ENCODE assay signal across 2 cellular contexts in the genomic region with DNA sequence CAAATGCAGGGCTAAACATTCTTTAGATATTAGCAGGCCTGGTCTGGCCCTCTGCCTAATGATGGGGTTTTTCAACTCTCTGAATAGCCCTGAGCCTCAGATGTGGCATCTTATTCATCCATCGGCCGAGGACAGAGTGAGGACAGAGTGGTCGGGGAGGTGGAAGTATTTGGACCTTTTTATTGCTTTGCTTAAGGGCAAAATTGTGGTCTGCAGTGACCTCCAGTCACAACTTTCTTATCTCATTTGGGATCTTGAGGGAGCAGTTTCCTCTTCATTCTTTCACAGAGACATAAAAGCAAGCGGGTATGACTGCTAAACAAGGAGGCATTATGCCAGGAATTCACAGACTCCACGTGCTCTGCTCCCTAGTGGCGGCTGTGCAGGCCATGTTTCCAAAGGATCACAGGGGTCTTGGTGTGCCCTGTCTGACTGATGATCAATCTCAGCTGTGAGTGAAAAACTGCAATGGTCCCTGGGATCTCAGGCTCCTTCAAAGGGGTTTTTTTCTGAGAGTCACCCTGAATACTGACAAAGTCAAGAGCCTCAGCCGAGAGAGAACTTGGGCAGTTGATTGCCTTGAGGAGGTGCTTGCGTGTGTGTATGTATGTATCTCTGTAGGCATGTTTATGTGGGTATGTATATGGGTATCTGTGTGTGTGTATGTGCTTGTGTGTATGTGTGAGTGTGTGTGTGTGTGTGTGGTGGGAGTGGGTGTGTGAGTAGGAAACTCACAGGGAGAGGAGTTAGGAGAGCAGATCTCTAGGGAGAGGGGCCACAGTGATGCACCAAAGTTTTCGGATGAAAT.
A peak's percentile ranks its signal among the peaks of the same experiment; 100 is the strongest.
TF ChIP-seq lines count a peak whose summit lies in the region.

No MANE protein-coding gene starts in this region.

TF ChIP-seq in GM23338, 12 proteins besides CTCF, POLR2A, EP300 and RAD21:
- TF ChIP-seq EZH2phosphoT487 (IDR thresholded peaks at IDR 0.05; ENCODE audit: unreplicated experiment) (no peak), CREB1 (CRISPR knock-in tag; IDR thresholded peaks at IDR 0.05; ENCODE audit: low read depth) (no peak), POLR2AphosphoS5 (IDR thresholded peaks at IDR 0.05; ENCODE audit: low read depth) (no peak), NANOG (IDR thresholded peaks at IDR 0.05; ENCODE audit: borderline replicate concordance) (no peak), ZNF114 (CRISPR knock-in tag; IDR thresholded peaks at IDR 0.05) (no peak), JUNB (IDR thresholded peaks at IDR 0.05; ENCODE audit: unreplicated experiment) (no peak), ZNF331 (CRISPR knock-in tag; IDR thresholded peaks at IDR 0.05; ENCODE audit: low read depth) (no peak)
- TF ChIP-seq, protein P1, sequence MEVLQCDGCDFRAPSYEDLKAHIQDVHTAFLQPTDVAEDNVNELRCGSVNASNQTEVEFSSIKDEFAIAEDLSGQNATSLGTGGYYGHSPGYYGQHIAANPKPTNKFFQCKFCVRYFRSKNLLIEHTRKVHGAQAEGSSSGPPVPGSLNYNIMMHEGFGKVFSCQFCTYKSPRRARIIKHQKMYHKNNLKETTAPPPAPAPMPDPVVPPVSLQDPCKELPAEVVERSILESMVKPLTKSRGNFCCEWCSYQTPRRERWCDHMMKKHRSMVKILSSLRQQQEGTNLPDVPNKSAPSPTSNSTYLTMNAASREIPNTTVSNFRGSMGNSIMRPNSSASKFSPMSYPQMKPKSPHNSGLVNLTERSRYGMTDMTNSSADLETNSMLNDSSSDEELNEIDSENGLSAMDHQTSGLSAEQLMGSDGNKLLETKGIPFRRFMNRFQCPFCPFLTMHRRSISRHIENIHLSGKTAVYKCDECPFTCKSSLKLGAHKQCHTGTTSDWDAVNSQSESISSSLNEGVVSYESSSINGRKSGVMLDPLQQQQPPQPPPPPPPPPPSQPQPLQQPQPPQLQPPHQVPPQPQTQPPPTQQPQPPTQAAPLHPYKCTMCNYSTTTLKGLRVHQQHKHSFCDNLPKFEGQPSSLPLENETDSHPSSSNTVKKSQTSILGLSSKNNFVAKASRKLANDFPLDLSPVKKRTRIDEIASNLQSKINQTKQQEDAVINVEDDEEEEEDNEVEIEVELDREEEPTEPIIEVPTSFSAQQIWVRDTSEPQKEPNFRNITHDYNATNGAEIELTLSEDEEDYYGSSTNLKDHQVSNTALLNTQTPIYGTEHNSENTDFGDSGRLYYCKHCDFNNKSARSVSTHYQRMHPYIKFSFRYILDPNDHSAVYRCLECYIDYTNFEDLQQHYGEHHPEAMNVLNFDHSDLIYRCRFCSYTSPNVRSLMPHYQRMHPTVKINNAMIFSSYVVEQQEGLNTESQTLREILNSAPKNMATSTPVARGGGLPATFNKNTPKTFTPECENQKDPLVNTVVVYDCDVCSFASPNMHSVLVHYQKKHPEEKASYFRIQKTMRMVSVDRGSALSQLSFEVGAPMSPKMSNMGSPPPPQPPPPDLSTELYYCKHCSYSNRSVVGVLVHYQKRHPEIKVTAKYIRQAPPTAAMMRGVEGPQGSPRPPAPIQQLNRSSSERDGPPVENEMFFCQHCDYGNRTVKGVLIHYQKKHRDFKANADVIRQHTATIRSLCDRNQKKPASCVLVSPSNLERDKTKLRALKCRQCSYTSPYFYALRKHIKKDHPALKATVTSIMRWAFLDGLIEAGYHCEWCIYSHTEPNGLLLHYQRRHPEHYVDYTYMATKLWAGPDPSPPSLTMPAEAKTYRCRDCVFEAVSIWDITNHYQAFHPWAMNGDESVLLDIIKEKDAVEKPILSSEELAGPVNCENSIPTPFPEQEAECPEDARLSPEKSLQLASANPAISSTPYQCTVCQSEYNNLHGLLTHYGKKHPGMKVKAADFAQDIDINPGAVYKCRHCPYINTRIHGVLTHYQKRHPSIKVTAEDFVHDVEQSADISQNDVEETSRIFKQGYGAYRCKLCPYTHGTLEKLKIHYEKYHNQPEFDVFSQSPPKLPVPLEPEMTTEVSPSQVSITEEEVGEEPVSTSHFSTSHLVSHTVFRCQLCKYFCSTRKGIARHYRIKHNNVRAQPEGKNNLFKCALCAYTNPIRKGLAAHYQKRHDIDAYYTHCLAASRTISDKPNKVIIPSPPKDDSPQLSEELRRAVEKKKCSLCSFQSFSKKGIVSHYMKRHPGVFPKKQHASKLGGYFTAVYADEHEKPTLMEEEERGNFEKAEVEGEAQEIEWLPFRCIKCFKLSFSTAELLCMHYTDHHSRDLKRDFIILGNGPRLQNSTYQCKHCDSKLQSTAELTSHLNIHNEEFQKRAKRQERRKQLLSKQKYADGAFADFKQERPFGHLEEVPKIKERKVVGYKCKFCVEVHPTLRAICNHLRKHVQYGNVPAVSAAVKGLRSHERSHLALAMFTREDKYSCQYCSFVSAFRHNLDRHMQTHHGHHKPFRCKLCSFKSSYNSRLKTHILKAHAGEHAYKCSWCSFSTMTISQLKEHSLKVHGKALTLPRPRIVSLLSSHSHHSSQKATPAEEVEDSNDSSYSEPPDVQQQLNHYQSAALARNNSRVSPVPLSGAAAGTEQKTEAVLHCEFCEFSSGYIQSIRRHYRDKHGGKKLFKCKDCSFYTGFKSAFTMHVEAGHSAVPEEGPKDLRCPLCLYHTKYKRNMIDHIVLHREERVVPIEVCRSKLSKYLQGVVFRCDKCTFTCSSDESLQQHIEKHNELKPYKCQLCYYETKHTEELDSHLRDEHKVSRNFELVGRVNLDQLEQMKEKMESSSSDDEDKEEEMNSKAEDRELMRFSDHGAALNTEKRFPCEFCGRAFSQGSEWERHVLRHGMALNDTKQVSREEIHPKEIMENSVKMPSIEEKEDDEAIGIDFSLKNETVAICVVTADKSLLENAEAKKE (CRISPR knock-in tag; IDR thresholded peaks at IDR 0.05), result no peak
- TF ChIP-seq, protein P2, sequence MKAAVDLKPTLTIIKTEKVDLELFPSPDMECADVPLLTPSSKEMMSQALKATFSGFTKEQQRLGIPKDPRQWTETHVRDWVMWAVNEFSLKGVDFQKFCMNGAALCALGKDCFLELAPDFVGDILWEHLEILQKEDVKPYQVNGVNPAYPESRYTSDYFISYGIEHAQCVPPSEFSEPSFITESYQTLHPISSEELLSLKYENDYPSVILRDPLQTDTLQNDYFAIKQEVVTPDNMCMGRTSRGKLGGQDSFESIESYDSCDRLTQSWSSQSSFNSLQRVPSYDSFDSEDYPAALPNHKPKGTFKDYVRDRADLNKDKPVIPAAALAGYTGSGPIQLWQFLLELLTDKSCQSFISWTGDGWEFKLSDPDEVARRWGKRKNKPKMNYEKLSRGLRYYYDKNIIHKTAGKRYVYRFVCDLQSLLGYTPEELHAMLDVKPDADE (IDR thresholded peaks at IDR 0.05), result no peak

TF ChIP-seq in SK-N-SH, 30 proteins besides CTCF, POLR2A, EP300 and RAD21 (continues in another document):
- TF ChIP-seq SIN3A (IDR thresholded peaks at IDR 0.05; ENCODE audit: borderline replicate concordance, low read depth, low read length) (no peak), ELF1 (IDR thresholded peaks at IDR 0.05) (no peak), GATA2 (CRISPR knock-in tag; IDR thresholded peaks at IDR 0.05) (0 out of 2 replicates have a peak, but pooled peaks have one; percentile 18), SMC3 (IDR thresholded peaks at IDR 0.05; ENCODE audit: low read depth, low read length) (no peak), CHD2 (IDR thresholded peaks at IDR 0.05; ENCODE audit: low read length, partially characterized antibody) (no peak), FOXM1 (IDR thresholded peaks at IDR 0.05; ENCODE audit: low read depth) (no peak), TAF1 (IDR thresholded peaks at IDR 0.05; ENCODE audit: borderline replicate concordance, low read depth, low read length) (peak; percentile 17; the same call in 1 of the 2 replicates), FOXJ3 (CRISPR knock-in tag; IDR thresholded peaks at IDR 0.05) (no peak), TCF12 (IDR thresholded peaks at IDR 0.05) (peak; percentile 55; the same call in 1 of the 2 replicates), JUND (IDR thresholded peaks at IDR 0.05) (peak; percentile 20; the same call in 1 of the 2 replicates), YY1 (IDR thresholded peaks at IDR 0.05; ENCODE audit: low read depth) (no peak), EZH2phosphoT487 (IDR thresholded peaks at IDR 0.05; ENCODE audit: borderline replicate concordance, low read depth) (no peak), FOSL2 (IDR thresholded peaks at IDR 0.05; ENCODE audit: borderline replicate concordance, low read depth) (peak; percentile 8; the same call in 1 of the 2 replicates), RFX5 (IDR thresholded peaks at IDR 0.05; ENCODE audit: low read length) (no peak), MXI1 (IDR thresholded peaks at IDR 0.05; ENCODE audit: low read depth, low read length) (0 out of 2 replicates have a peak, but pooled peaks have one; percentile 21), TEAD4 (IDR thresholded peaks at IDR 0.05; ENCODE audit: borderline replicate concordance, insufficient read depth) (no peak), NFIC (IDR thresholded peaks at IDR 0.05; ENCODE audit: borderline replicate concordance) (peak; percentile 70; the same call in 1 of the 2 replicates), MEF2A (IDR thresholded peaks at IDR 0.05; ENCODE audit: borderline replicate concordance, low read depth) (no peak), GABPA (IDR thresholded peaks at IDR 0.05; ENCODE audit: low read depth) (no peak), NRF1 (IDR thresholded peaks at IDR 0.05; ENCODE audit: low read depth, low read length) (no peak), POLR2AphosphoS5 (IDR thresholded peaks at IDR 0.05; ENCODE audit: low read depth, low read length) (no peak)
- TF ChIP-seq, protein P3, sequence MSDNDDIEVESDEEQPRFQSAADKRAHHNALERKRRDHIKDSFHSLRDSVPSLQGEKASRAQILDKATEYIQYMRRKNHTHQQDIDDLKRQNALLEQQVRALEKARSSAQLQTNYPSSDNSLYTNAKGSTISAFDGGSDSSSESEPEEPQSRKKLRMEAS (IDR thresholded peaks at IDR 0.05; ENCODE audit: low read depth), result peak; percentile 95
- TF ChIP-seq, protein P4, sequence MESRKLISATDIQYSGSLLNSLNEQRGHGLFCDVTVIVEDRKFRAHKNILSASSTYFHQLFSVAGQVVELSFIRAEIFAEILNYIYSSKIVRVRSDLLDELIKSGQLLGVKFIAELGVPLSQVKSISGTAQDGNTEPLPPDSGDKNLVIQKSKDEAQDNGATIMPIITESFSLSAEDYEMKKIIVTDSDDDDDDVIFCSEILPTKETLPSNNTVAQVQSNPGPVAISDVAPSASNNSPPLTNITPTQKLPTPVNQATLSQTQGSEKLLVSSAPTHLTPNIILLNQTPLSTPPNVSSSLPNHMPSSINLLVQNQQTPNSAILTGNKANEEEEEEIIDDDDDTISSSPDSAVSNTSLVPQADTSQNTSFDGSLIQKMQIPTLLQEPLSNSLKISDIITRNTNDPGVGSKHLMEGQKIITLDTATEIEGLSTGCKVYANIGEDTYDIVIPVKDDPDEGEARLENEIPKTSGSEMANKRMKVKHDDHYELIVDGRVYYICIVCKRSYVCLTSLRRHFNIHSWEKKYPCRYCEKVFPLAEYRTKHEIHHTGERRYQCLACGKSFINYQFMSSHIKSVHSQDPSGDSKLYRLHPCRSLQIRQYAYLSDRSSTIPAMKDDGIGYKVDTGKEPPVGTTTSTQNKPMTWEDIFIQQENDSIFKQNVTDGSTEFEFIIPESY (IDR thresholded peaks at IDR 0.05; ENCODE audit: borderline replicate concordance, low read depth), result no peak
- TF ChIP-seq, protein P5, sequence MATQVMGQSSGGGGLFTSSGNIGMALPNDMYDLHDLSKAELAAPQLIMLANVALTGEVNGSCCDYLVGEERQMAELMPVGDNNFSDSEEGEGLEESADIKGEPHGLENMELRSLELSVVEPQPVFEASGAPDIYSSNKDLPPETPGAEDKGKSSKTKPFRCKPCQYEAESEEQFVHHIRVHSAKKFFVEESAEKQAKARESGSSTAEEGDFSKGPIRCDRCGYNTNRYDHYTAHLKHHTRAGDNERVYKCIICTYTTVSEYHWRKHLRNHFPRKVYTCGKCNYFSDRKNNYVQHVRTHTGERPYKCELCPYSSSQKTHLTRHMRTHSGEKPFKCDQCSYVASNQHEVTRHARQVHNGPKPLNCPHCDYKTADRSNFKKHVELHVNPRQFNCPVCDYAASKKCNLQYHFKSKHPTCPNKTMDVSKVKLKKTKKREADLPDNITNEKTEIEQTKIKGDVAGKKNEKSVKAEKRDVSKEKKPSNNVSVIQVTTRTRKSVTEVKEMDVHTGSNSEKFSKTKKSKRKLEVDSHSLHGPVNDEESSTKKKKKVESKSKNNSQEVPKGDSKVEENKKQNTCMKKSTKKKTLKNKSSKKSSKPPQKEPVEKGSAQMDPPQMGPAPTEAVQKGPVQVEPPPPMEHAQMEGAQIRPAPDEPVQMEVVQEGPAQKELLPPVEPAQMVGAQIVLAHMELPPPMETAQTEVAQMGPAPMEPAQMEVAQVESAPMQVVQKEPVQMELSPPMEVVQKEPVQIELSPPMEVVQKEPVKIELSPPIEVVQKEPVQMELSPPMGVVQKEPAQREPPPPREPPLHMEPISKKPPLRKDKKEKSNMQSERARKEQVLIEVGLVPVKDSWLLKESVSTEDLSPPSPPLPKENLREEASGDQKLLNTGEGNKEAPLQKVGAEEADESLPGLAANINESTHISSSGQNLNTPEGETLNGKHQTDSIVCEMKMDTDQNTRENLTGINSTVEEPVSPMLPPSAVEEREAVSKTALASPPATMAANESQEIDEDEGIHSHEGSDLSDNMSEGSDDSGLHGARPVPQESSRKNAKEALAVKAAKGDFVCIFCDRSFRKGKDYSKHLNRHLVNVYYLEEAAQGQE (IDR thresholded peaks at IDR 0.05; ENCODE audit: low read depth, low read length), result no peak
- TF ChIP-seq, protein P6, sequence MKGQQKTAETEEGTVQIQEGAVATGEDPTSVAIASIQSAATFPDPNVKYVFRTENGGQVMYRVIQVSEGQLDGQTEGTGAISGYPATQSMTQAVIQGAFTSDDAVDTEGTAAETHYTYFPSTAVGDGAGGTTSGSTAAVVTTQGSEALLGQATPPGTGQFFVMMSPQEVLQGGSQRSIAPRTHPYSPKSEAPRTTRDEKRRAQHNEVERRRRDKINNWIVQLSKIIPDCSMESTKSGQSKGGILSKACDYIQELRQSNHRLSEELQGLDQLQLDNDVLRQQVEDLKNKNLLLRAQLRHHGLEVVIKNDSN (IDR thresholded peaks at IDR 0.05; ENCODE audit: borderline replicate concordance, low read depth), result peak; percentile 51; the same call in 1 of the 2 replicates
- TF ChIP-seq, protein P7, sequence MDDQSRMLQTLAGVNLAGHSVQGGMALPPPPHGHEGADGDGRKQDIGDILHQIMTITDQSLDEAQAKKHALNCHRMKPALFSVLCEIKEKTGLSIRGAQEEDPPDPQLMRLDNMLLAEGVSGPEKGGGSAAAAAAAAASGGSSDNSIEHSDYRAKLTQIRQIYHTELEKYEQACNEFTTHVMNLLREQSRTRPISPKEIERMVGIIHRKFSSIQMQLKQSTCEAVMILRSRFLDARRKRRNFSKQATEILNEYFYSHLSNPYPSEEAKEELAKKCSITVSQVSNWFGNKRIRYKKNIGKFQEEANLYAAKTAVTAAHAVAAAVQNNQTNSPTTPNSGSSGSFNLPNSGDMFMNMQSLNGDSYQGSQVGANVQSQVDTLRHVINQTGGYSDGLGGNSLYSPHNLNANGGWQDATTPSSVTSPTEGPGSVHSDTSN (IDR thresholded peaks at IDR 0.05), result peak; percentile 39; the same call in 1 of the 2 replicates
- TF ChIP-seq, protein P8, sequence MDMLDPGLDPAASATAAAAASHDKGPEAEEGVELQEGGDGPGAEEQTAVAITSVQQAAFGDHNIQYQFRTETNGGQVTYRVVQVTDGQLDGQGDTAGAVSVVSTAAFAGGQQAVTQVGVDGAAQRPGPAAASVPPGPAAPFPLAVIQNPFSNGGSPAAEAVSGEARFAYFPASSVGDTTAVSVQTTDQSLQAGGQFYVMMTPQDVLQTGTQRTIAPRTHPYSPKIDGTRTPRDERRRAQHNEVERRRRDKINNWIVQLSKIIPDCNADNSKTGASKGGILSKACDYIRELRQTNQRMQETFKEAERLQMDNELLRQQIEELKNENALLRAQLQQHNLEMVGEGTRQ (IDR thresholded peaks at IDR 0.05; ENCODE audit: borderline replicate concordance, low read depth, low read length), result no peak
